ENCODE assay signal across 12 cellular contexts in genomic region chr18:3664563-3665178, GRCh38.
DNase-seq lines count a peak whose midpoint lies in the region; ATAC-seq and TF ChIP-seq lines count a peak whose summit lies in the region.
"Had no signal": no experiment of that assay in that cellular context is flagged by ENCODE, and none has a peak within 500 bp of the region (broad histone marks: within the 10 kb centered on the region; RNA-seq: fewer than 3 reads in every experiment).

No MANE protein-coding gene starts in this region.

- H3K4me1 ChIP-seq in OCI-LY7 (ENCODE audit: insufficient read depth, low read length, poor library complexity, severe bottlenecking) = peaks cover 65% of the 10 kb centered on the region
- H3K4me1 ChIP-seq in colonic mucosa = peaks cover 5% of the 10 kb centered on the region

- peak overlapping the region in 1 of 2 donors; percentile 48 for H3K9ac ChIP-seq in colonic mucosa (ENCODE audit: low read depth in 2 of 2, low read length in 2 of 2)

- H3K36me3 Mint-ChIP-seq in progenitor cell of endocrine pancreas (ENCODE audit: insufficient read depth) = no peaks in the 10 kb centered on the region

- H2AFZ ChIP-seq in OCI-LY7 (ENCODE audit: low read length) = peak overlapping the region; percentile 43; the same call in 1 of the 2 replicates

- no peak overlapping the region for H3K4me3 Mint-ChIP-seq in progenitor cell of endocrine pancreas (ENCODE audit: low read depth)
- H3K4me3 Mint-ChIP-seq: central memory CD8-positive, alpha-beta T cell had no signal

- ATAC-seq in GM18909 (IDR thresholded peaks at IDR 0.05; ENCODE audit: poor library complexity, unreplicated experiment) (no peak), GM21447 (IDR thresholded peaks at IDR 0.05; ENCODE audit: unreplicated experiment) (no peak), GM21717 (IDR thresholded peaks at IDR 0.05; ENCODE audit: unreplicated experiment) (no peak)
- ATAC-seq: psoas muscle had no signal

- H3K4me1 Mint-ChIP-seq in progenitor cell of endocrine pancreas (ENCODE audit: low read depth) = peaks cover 20% of the 10 kb centered on the region
- H3K4me1 Mint-ChIP-seq: central memory CD8-positive, alpha-beta T cell had no signal

- no TSS peak for BruUV-seq in OCI-LY7 (replicated peaks; lab: Mats Ljungman, UMichigan)

- H3K36me3 ChIP-seq in OCI-LY7 (ENCODE audit: insufficient read depth, low read length) = peaks cover 20% of the 10 kb centered on the region; the same call in 1 of the 2 replicates
- no peaks in the 10 kb centered on the region for H3K36me3 ChIP-seq in colonic mucosa

- intact Hi-C loops in OCI-LY7 (cut with micrococcal nuclease; ENCODE audit: unreplicated experiment) (loop anchor here (5.0 to 10.0 kb wide), 2 partner anchors 262 to 730 kb away; no protein-coding TSS in a partner anchor), colonic mucosa (cut with DNase I) (loop anchor here (5.0 kb wide), 4 partner anchors 72 to 382 kb away; no protein-coding TSS in a partner anchor)

- peaks cover 3% of the 10 kb centered on the region for H3K9me3 Mint-ChIP-seq in progenitor cell of endocrine pancreas (ENCODE audit: low read depth)
- H3K9me3 Mint-ChIP-seq: central memory CD8-positive, alpha-beta T cell had no signal

- no peaks in the 10 kb centered on the region for H3K27me3 Mint-ChIP-seq in progenitor cell of endocrine pancreas
- H3K27me3 Mint-ChIP-seq: central memory CD8-positive, alpha-beta T cell had no signal

- H3K4me2 ChIP-seq in OCI-LY7 (ENCODE audit: low read length) = peak overlapping the region; percentile 79

- POLR2A ChIA-PET in OCI-LY7 (lab: Charles Lee) = interaction anchor here (0.6 to 3.1 kb wide), 19 partner anchors 38 to 417 kb away, joined by 3 to 22 read pairs (median 4); no protein-coding TSS in a partner anchor

- TF ChIP-seq CTCF in OCI-LY7 (conservative IDR thresholded peaks at IDR 0.05; ENCODE audit: low read length) (peak; percentile 30; the same call in 1 of the 2 replicates), colonic mucosa (IDR thresholded peaks at IDR 0.05) (no peak), progenitor cell of endocrine pancreas (IDR thresholded peaks at IDR 0.05; ENCODE audit: unreplicated experiment) (peak; percentile 26)

- H4K20me1 ChIP-seq in OCI-LY7 (ENCODE audit: insufficient read depth, low read length) = no peaks in the 10 kb centered on the region

- no peaks in the 10 kb centered on the region for H3K27me3 ChIP-seq in colonic mucosa

- H3K9me2 ChIP-seq in OCI-LY7 (ENCODE audit: insufficient read depth, low read length) = no peaks in the 10 kb centered on the region

- H3K27ac Mint-ChIP-seq in progenitor cell of endocrine pancreas = peak overlapping the region; percentile 68

- CTCF ChIA-PET in OCI-LY7 (lab: Charles Lee; ENCODE audit: unreplicated experiment) = interaction anchor here (0.6 to 2.4 kb wide), 3 partner anchors 62 to 206 kb away, joined by 3 to 10 read pairs (median 3); no protein-coding TSS in a partner anchor

- peak overlapping the region; percentile 78 for H3K27ac ChIP-seq in OCI-LY7 (ENCODE audit: low read depth, low read length, poor library complexity, severe bottlenecking)
- H3K27ac ChIP-seq in colonic mucosa = peak overlapping the region; percentile 72
- H3K27ac ChIP-seq: 22Rv1, psoas muscle had no signal

- peaks cover 20% of the 10 kb centered on the region for H3K9me3 ChIP-seq in OCI-LY7 (ENCODE audit: low read length)
- no peaks in the 10 kb centered on the region for H3K9me3 ChIP-seq in colonic mucosa
- H3K9me3 ChIP-seq: psoas muscle had no signal

- H3K4me3 ChIP-seq in OCI-LY7 (ENCODE audit: low read depth, low read length, poor library complexity, severe bottlenecking) = peak overlapping the region; percentile 58
- H3K4me3 ChIP-seq in colonic mucosa = no peak overlapping the region
- H3K4me3 ChIP-seq: psoas muscle had no signal

- H3K79me2 ChIP-seq in OCI-LY7 (ENCODE audit: insufficient read depth, low read depth, low read length) = no peaks in the 10 kb centered on the region

- peak; percentile 70 for DNase-seq in NCI-H510A treated with DMSO at 0.1 percent for 48 hours (lab: John Stamatoyannopoulos, UW)
- DNase-seq in NCI-H510A (lab: John Stamatoyannopoulos, UW) = no peak
- peak; percentile 63 for DNase-seq in OCI-LY7 (ENCODE audit: low spot score)
- no peak for DNase-seq in colonic mucosa
- DNase-seq in progenitor cell of endocrine pancreas (ENCODE audit: low spot score, unreplicated experiment) = no peak
- DNase-seq: NCI-H748 treated with DMSO at 0.1 percent for 48 hours, psoas muscle had no signal

Comparison
In these comparisons a context has a peak if more than half of its experiments do, and no peak if none do; other contexts are left out.
1. DNase-seq: peak in NCI-H510A treated with DMSO at 0.1 percent for 48 hours (single experiment) and OCI-LY7 (single experiment); none in NCI-H510A (single experiment), colonic mucosa (single experiment) and progenitor cell of endocrine pancreas (single experiment).